8 cellular contexts compared by ENCODE assay signal in the genomic region with DNA sequence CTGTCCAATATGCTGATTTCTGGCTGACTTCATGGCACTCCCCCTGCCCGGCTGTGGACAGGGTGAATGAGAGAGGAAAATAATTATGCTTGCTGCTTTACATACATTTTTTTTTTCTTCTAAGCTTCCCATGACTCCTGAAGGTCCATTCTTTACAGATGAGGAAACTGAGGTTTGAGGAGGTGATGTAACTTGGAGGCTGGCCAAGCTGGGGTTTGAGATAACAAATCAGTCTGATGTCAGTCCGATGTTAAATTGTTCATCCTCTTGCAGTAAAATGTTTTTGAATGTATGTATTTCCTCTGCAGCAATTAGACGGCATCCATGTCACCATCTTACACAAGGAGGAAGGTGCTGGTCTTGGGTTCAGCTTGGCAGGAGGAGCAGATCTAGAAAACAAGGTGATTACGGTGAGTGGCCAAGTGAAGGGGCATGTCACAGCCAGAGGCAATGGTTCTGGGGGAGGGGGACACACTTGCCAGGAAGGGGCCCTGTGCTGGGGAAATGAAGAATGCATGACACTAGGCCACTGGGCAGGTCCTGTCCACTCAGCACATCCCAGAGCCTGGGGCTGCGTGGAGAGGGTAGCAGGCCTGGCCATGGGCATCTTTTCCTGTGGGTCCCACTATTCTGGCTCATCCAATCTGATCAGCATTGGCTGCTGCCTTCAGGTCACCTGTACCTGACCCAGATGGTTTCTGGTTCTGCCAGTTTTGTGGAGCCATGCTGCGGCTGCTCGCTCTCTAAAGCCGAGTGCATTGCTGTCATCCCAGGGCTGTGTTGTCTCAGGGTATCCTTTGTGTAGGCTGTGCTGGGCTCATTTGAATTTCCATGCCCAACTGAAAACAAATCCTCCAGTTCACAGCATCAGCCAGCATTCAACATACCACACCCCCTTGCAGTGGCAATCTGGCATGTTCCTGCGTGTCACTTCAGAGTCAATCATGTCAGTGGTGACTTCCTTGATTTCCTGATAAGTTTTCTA. TPM values are rescaled to one million over a fixed set of nuclear protein-coding genes. Genes with fewer than 3 reads are reported as not detected.
A peak's percentile ranks its signal among the peaks of the same experiment; 100 is the strongest.
DNase-seq lines count a peak whose midpoint lies in the region; ATAC-seq and TF ChIP-seq lines count a peak whose summit lies in the region.
"Had no signal": no experiment of that assay in that cellular context is flagged by ENCODE, and none has a peak within 500 bp of the region (broad histone marks: within the 10 kb centered on the region; RNA-seq: fewer than 3 reads in every experiment).

No MANE protein-coding gene starts in this region.

- no peak overlapping the region for H3K4me3 ChIP-seq in HL-60 (replicated peaks; ENCODE audit: insufficient read depth, low read length)
- no peak overlapping the region for H3K4me3 ChIP-seq in esophagus (ENCODE audit: low read depth in 1 of 2, low read length in 2 of 2)
- H3K4me3 ChIP-seq in foreskin fibroblast (ENCODE audit: low read depth in 1 of 2, low read length in 2 of 2): no peak overlapping the region

- H3K4me3 Mint-ChIP-seq in T-cell: peak overlapping the region; percentile 95 to 100 (median 100)

- CTCF ChIA-PET in T-cell (lab: Charles Lee): interaction anchor here (0.8 to 0.9 kb wide), 2 partner anchors 12 to 38 kb away, joined by 3 read pairs; no protein-coding TSS in a partner anchor

- DNase-seq in HL-60 (ENCODE audit: low read depth in 1 of 2, low spot score in 1 of 2) (no peak), T-cell (peak in 21 of 34 experiments; percentile 26 to 71 (median 41)), sciatic nerve (ENCODE audit: low spot score) (no peak), D341Med (ENCODE audit: low spot score) (no peak), foreskin fibroblast (no peak), GF-D8 (lab: John Stamatoyannopoulos, UW) (no peak)
- DNase-seq: NCI-H146 had no signal

- peak; percentile 61 to 81 (median 66) for ATAC-seq in T-cell (replicated peaks in 1 of 4)
- peak; percentile 5 for ATAC-seq in sciatic nerve

- H3K27ac Mint-ChIP-seq in T-cell: peak overlapping the region; percentile 100

- no peak for TF ChIP-seq CTCF in HL-60 (IDR thresholded peaks at IDR 0.05; ENCODE audit: insufficient read depth, low read length)
- no peak for TF ChIP-seq CTCF in foreskin fibroblast (IDR thresholded peaks at IDR 0.05; ENCODE audit: low read depth, low read length)

- H3K9me3 Mint-ChIP-seq in T-cell: no peaks in the 10 kb centered on the region

- intact Hi-C loops in sciatic nerve (cut with DNase I): no loop called here

- peaks cover 3 to 11% of the 10 kb centered on the region in 2 donors for H3K36me3 ChIP-seq in esophagus (ENCODE audit: control insufficient read depth in 2 of 2, insufficient read depth in 2 of 2, low read length in 1 of 2)

- H3K4me1 ChIP-seq in esophagus (ENCODE audit: control insufficient read depth in 2 of 2, insufficient read depth in 2 of 2, low read length in 1 of 2): peaks cover 0 to 10% of the 10 kb centered on the region in 2 donors

- H3K27ac ChIP-seq in HL-60 (replicated peaks) (peak overlapping the region; percentile 58), esophagus (ENCODE audit: low read depth in 2 of 2, low read length in 1 of 2) (peak overlapping the region; percentile 66 to 73)

- no peaks in the 10 kb centered on the region for H3K27me3 Mint-ChIP-seq in T-cell

- H3K27me3 ChIP-seq in HL-60 (ENCODE audit: insufficient read depth, poor library complexity, severe bottlenecking) (no peaks in the 10 kb centered on the region), esophagus (ENCODE audit: control insufficient read depth in 1 of 2, insufficient read depth in 2 of 2, low read length in 2 of 2) (no peaks in the 10 kb centered on the region)

- POLR2A ChIA-PET in T-cell (lab: Charles Lee): interaction anchor here in 1 of 2 donors (1.2 kb wide), 1 partner anchor 12 kb away, joined by 3 read pairs; no protein-coding TSS in a partner anchor

- peaks cover 68 to 84% (median 75%) of the 10 kb centered on the region in 3 donors for H3K4me1 Mint-ChIP-seq in T-cell

- WGBS in esophagus, 2 donors: 62 to 69% methylated on average over 9 of the region's 9 CpGs

- no peaks in the 10 kb centered on the region for H3K9me3 ChIP-seq in esophagus (ENCODE audit: control insufficient read depth in 2 of 2, insufficient read depth in 1 of 2, low read depth in 1 of 2, low read length in 1 of 2)

- H3K36me3 Mint-ChIP-seq in T-cell: peaks cover 93% of the 10 kb centered on the region

RNA-seq across cellular contexts. Expression of a gene that starts 20.4 kb away (rescaled TPM):
- 1 to 10 TPM; 5.8 to 8.5 (median 7.3) TPM for total RNA-seq in T-cell
- polyA plus RNA-seq in esophagus: 10 to 100 TPM; 12.2 to 17.2 TPM
- total RNA-seq in sciatic nerve: 6.1 TPM

Comparison
In these comparisons a context has a peak if more than half of its experiments do, and no peak if none do; other contexts are left out.
1. DNase-seq: peak in T-cell (21 of 34); none in HL-60 (0 of 2), sciatic nerve (single experiment), D341Med (single experiment), foreskin fibroblast (0 of 2) and GF-D8 (single experiment).